Comparison of ENCODE assay signal across 8 cellular contexts in genomic region chr1:25641931-25642611, GRCh38. TPM values are rescaled to one million over a fixed set of nuclear protein-coding genes. Genes with fewer than 3 reads are reported as not detected.
A peak's percentile ranks its signal among the peaks of the same experiment; 100 is the strongest.
DNase-seq lines count a peak whose midpoint lies in the region; ATAC-seq and TF ChIP-seq lines count a peak whose summit lies in the region.

No MANE protein-coding gene starts in this region.

- H3K9me3 ChIP-seq in heart right ventricle (peaks cover 0 to 21% (median 0%) of the 10 kb centered on the region in 11 donors), subcutaneous abdominal adipose tissue (ENCODE audit: control insufficient read depth in 5 of 5, low read length in 5 of 5) (peaks cover 0 to 4% (median 2%) of the 10 kb centered on the region in 5 donors)

- peaks cover 28% of the 10 kb centered on the region for H3K4me1 Mint-ChIP-seq in activated T-helper 17 cell treated with anti-CD3 and anti-CD28 coated beads, Interleukin-2, amount 50 U/mL, for 72 hours
- H3K4me1 Mint-ChIP-seq in HFFc6 (ENCODE audit: low read depth) = no peaks in the 10 kb centered on the region

- peak overlapping the region; percentile 67 for H3K4me3 Mint-ChIP-seq in activated T-helper 17 cell treated with anti-CD3 and anti-CD28 coated beads, Interleukin-2, amount 50 U/mL, for 72 hours
- H3K4me3 Mint-ChIP-seq in HFFc6 = no peak overlapping the region

- H3K36me3 ChIP-seq in heart right ventricle (peaks cover 0 to 15% (median 0%) of the 10 kb centered on the region in 9 donors), subcutaneous abdominal adipose tissue (ENCODE audit: control insufficient read depth in 5 of 5, insufficient read depth in 5 of 5, low read length in 5 of 5) (peaks cover 0 to 7% (median 3%) of the 10 kb centered on the region in 5 donors)

- no peaks in the 10 kb centered on the region for H3K36me3 Mint-ChIP-seq in activated T-helper 17 cell treated with anti-CD3 and anti-CD28 coated beads, Interleukin-2, amount 50 U/mL, for 72 hours (ENCODE audit: low read depth)
- H3K36me3 Mint-ChIP-seq in HFFc6 (ENCODE audit: low read depth) = no peaks in the 10 kb centered on the region

- ATAC-seq in activated CD4-positive, CD25-positive, alpha-beta regulatory T cell treated with anti-CD3 and anti-CD28 coated beads, Interleukin-2, amount 50 U/mL, for 24 hours = peak; percentile 24 to 25
- peak; percentile 30 for ATAC-seq in activated T-helper 17 cell treated with anti-CD3 and anti-CD28 coated beads, Interleukin-2, amount 50 U/mL, for 72 hours (replicated peaks)
- ATAC-seq in heart right ventricle (peak in 7 of 8 donors; percentile 28 to 79 (median 66)), HG02885 (IDR thresholded peaks at IDR 0.05; ENCODE audit: poor library complexity, unreplicated experiment) (no peak)

- no peak for DNase-seq in activated CD4-positive, CD25-positive, alpha-beta regulatory T cell (lab: John Stamatoyannopoulos, UW)
- DNase-seq in heart right ventricle (no peak), substantia nigra (lab: John Stamatoyannopoulos, UW) (no peak), HFFc6 (no peak)

- H3K27ac Mint-ChIP-seq in activated T-helper 17 cell treated with anti-CD3 and anti-CD28 coated beads, Interleukin-2, amount 50 U/mL, for 72 hours = peak overlapping the region; percentile 54
- no peak overlapping the region for H3K27ac Mint-ChIP-seq in HFFc6

- H3K4me1 ChIP-seq in heart right ventricle (peaks cover 2 to 60% (median 39%) of the 10 kb centered on the region in 9 donors), subcutaneous abdominal adipose tissue (ENCODE audit: control insufficient read depth in 5 of 5, insufficient read depth in 5 of 5, low read length in 5 of 5) (peaks cover 9 to 27% (median 16%) of the 10 kb centered on the region in 5 donors)

- no peaks in the 10 kb centered on the region for H3K27me3 Mint-ChIP-seq in activated T-helper 17 cell treated with anti-CD3 and anti-CD28 coated beads, Interleukin-2, amount 50 U/mL, for 72 hours
- H3K27me3 Mint-ChIP-seq in HFFc6 (ENCODE audit: insufficient read depth) = peaks cover 44% of the 10 kb centered on the region

- 38 to 57% methylated on average over 8 of the region's 8 CpGs for WGBS in heart right ventricle, 2 donors

- intact Hi-C loops in heart right ventricle (cut with DNase I) = no loop called here

- H3K27ac ChIP-seq in heart right ventricle (peak overlapping the region in 9 of 10 donors; percentile 3 to 73 (median 48)), subcutaneous abdominal adipose tissue (ENCODE audit: low read depth, low read length) (no peak overlapping the region), substantia nigra (ENCODE audit: low read depth, low read length, poor library complexity, severe bottlenecking) (no peak overlapping the region)

- H3K4me3 ChIP-seq in heart right ventricle = peak overlapping the region in 3 of 10 donors; percentile 3 to 9 (median 8)
- H3K4me3 ChIP-seq in subcutaneous abdominal adipose tissue (ENCODE audit: low read depth in 1 of 5, low read length in 5 of 5) = peak overlapping the region in 2 of 5 donors; percentile 1 to 21

- TF ChIP-seq CTCF in heart right ventricle (IDR thresholded peaks at IDR 0.05) = no peak
- TF ChIP-seq CTCF in HFFc6 (IDR thresholded peaks at IDR 0.05) = no peak

- H3K27me3 ChIP-seq in heart right ventricle (no peaks in the 10 kb centered on the region), subcutaneous abdominal adipose tissue (ENCODE audit: control insufficient read depth in 5 of 5, insufficient read depth in 4 of 5, low read length in 5 of 5) (peaks cover 0 to 9% (median 3%) of the 10 kb centered on the region in 5 donors)

- no peaks in the 10 kb centered on the region for H3K9me3 Mint-ChIP-seq in activated T-helper 17 cell treated with anti-CD3 and anti-CD28 coated beads, Interleukin-2, amount 50 U/mL, for 72 hours
- H3K9me3 Mint-ChIP-seq in HFFc6 = peaks cover 10% of the 10 kb centered on the region; the same call in 1 of the 2 replicates

- peak overlapping the region in 3 of 5 donors; percentile 23 to 51 (median 35) for H3K9ac ChIP-seq in subcutaneous abdominal adipose tissue (ENCODE audit: low read length in 5 of 5)

RNA-seq across cellular contexts. Expression of gene MAN1C1, which starts 25.5 kb away (rescaled TPM):
- 1 to 10 TPM; 6.2 to 7.7 TPM for total RNA-seq in activated T-helper 17 cell treated with anti-CD3 and anti-CD28 coated beads, Interleukin-2, amount 50 U/mL, for 72 hours
- total RNA-seq in heart right ventricle = 10 to 100 TPM in 9 of 10 donors, 1 to 10 TPM in 1; 9.7 to 23.4 (median 14.2) TPM
- 10 to 100 TPM; 10.1 to 11.3 TPM for polyA plus RNA-seq in heart right ventricle
- under 1 TPM in 3 of 6 experiments, not detected in 3; 0.07 to 0.14 (median 0.08) TPM for total RNA-seq in HFFc6 (2021; fragmentation: NEBNext Ultra II Directional; extraction: Animal tissue kit (Norgen Biotek cat#: 25700))

Comparison
In these comparisons a context has a peak if more than half of its experiments do, and no peak if none do; other contexts are left out.
1. H3K27ac ChIP-seq: peak in heart right ventricle (9 of 10); none in subcutaneous abdominal adipose tissue (single experiment) and substantia nigra (single experiment).
2. RNA of gene MAN1C1, which starts 25.5 kb away (total RNA-seq): 9.7 to 23.4 TPM in heart right ventricle and 6.2 to 7.7 TPM in activated T-helper 17 cell treated with anti-CD3 and anti-CD28 coated beads, Interleukin-2, amount 50 U/mL, for 72 hours; 0.07 to 0.14 TPM in HFFc6; every median in the first group is over 4 times any median in the second.